ENCODE assay signal across 8 cellular contexts in genomic region chr20:49484180-49485140, GRCh38. TPM values are rescaled to one million over a fixed set of nuclear protein-coding genes. Genes with fewer than 3 reads are reported as not detected.
DNase-seq lines count a peak whose midpoint lies in the region; ATAC-seq and TF ChIP-seq lines count a peak whose summit lies in the region.

No MANE protein-coding gene starts in this region.

- H3K4me1 ChIP-seq in mesendoderm (ENCODE audit: control insufficient read depth, low read depth, low read length) = no peaks in the 10 kb centered on the region
- H3K4me1 ChIP-seq in Karpas-422 (ENCODE audit: low read length) = no peaks in the 10 kb centered on the region

- peak; percentile 51 for ATAC-seq in HG03432 (IDR thresholded peaks at IDR 0.05; ENCODE audit: unreplicated experiment)
- ATAC-seq in effector memory CD8-positive, alpha-beta T cell (replicated peaks) = peak; percentile 76

- TF ChIP-seq CTCF in BJ (IDR thresholded peaks at IDR 0.05; ENCODE audit: insufficient read depth, low read depth, low read length) = peak; percentile 69

- POLR2A ChIA-PET in BJ (lab: Charles Lee) = interaction anchor here (0.6 kb wide), 2 partner anchors 22 to 32 kb away, joined by 6 to 12 read pairs; no protein-coding TSS in a partner anchor

- no peaks in the 10 kb centered on the region for H4K20me1 ChIP-seq in Karpas-422 (ENCODE audit: insufficient read depth, low read depth, low read length)

- H3K36me3 ChIP-seq in BJ (ENCODE audit: control insufficient read depth, insufficient read depth, low read length) (no peaks in the 10 kb centered on the region), mesendoderm (ENCODE audit: control insufficient read depth, insufficient read depth, low read length) (no peaks in the 10 kb centered on the region), Karpas-422 (ENCODE audit: insufficient read depth, low read length) (no peaks in the 10 kb centered on the region)

- H3K4ac ChIP-seq in mesendoderm (ENCODE audit: low read depth, low read length) = no peak overlapping the region

- peak overlapping the region; percentile 79 to 82 for H3K4me3 Mint-ChIP-seq in effector memory CD8-positive, alpha-beta T cell

- H2BK5ac ChIP-seq in mesendoderm (ENCODE audit: low read length) = no peak overlapping the region

- DNase-seq in BJ (ENCODE audit: low read depth) (no peak), NCI-H774 (lab: John Stamatoyannopoulos, UW) (peak; percentile 66), mesendoderm (peak; percentile 94), Karpas-422 (no peak)
- DNase-seq in activated CD8-positive, alpha-beta memory T cell treated with anti-CD3 and anti-CD28 coated beads, Interleukin-2, amount 50 U/mL, for 24 hours (ENCODE audit: extremely low read depth) = peak; percentile 19
- peak; percentile 27 to 50 (median 44) for DNase-seq in effector memory CD8-positive, alpha-beta T cell
- DNase-seq in stimulated activated CD8-positive, alpha-beta memory T cell treated with anti-CD3 and anti-CD28 coated beads, Interleukin-15, amount 100 ng/mL, for 1 hour (ENCODE audit: low read depth) = peak; percentile 16

- H3K9me3 Mint-ChIP-seq in effector memory CD8-positive, alpha-beta T cell = peaks cover 0 to 3% of the 10 kb centered on the region in 2 donors

- H3K9ac ChIP-seq in mesendoderm (ENCODE audit: low read length) (peak overlapping the region; percentile 56), Karpas-422 (ENCODE audit: low read length) (no peak overlapping the region)

- H3K79me2 ChIP-seq in mesendoderm (ENCODE audit: control insufficient read depth, insufficient read depth, low read length) = no peaks in the 10 kb centered on the region
- H3K79me2 ChIP-seq in Karpas-422 (ENCODE audit: low read length) = no peaks in the 10 kb centered on the region

- H3K9me3 ChIP-seq in Karpas-422 (ENCODE audit: low read length) = no peaks in the 10 kb centered on the region

- no CpG with 5 or more reads among the region's 61 CpGs for WGBS in mesendoderm (ENCODE audit: extremely low coverage, insufficient coverage, low lambda C conversion rate)

- no peaks in the 10 kb centered on the region for H3K79me1 ChIP-seq in mesendoderm (ENCODE audit: low read length)

- no peak overlapping the region for H2BK15ac ChIP-seq in mesendoderm (replicated peaks; ENCODE audit: low read depth)

- H4K8ac ChIP-seq in mesendoderm (ENCODE audit: low read depth, low read length) = no peak overlapping the region

- no peak overlapping the region for H3K18ac ChIP-seq in mesendoderm (ENCODE audit: low read length)

- CTCF ChIA-PET in BJ (lab: Yijun Ruan, JAX) = interaction anchor here (0.5 to 6.0 kb wide), 46 partner anchors 8 to 392 kb away, joined by 3 to 140 read pairs (median 4); no protein-coding TSS in a partner anchor

- no peaks in the 10 kb centered on the region for H3K9me2 ChIP-seq in Karpas-422 (replicated peaks; ENCODE audit: insufficient read depth, low read length)

- H3K4me2 ChIP-seq in mesendoderm (ENCODE audit: low read length) = peak overlapping the region; percentile 88
- H3K4me2 ChIP-seq in Karpas-422 (ENCODE audit: low read depth, low read length, poor library complexity, severe bottlenecking) = no peak overlapping the region

- no peak overlapping the region for H4K5ac ChIP-seq in mesendoderm (ENCODE audit: low read length)

- H3K56ac ChIP-seq in mesendoderm (ENCODE audit: low read length) = peak overlapping the region; percentile 82

- H3K27me3 Mint-ChIP-seq in effector memory CD8-positive, alpha-beta T cell = peaks cover 63 to 93% of the 10 kb centered on the region in 2 donors

- H3K27me3 ChIP-seq in BJ (ENCODE audit: control insufficient read depth, insufficient read depth, low read length) = peaks cover 15% of the 10 kb centered on the region
- H3K27me3 ChIP-seq in mesendoderm (ENCODE audit: insufficient read depth, low read length, poor library complexity) = peaks cover 3% of the 10 kb centered on the region
- no peaks in the 10 kb centered on the region for H3K27me3 ChIP-seq in Karpas-422 (ENCODE audit: low read length)

- H3K27ac ChIP-seq in mesendoderm (ENCODE audit: low read depth, low read length) = no peak overlapping the region
- H3K27ac ChIP-seq in Karpas-422 (ENCODE audit: low read length) = no peak overlapping the region

- peak overlapping the region; percentile 1 for H3K27ac Mint-ChIP-seq in effector memory CD8-positive, alpha-beta T cell

- H3K4me3 ChIP-seq in BJ (ENCODE audit: low read depth, low read length) (peak overlapping the region; percentile 42), mesendoderm (ENCODE audit: low read length) (peak overlapping the region; percentile 19), Karpas-422 (ENCODE audit: low read length) (no peak overlapping the region)

- peaks cover 4% of the 10 kb centered on the region for H3K36me3 Mint-ChIP-seq in effector memory CD8-positive, alpha-beta T cell (ENCODE audit: insufficient read depth)

- H2AFZ ChIP-seq in Karpas-422 (ENCODE audit: low read length) = no peak overlapping the region

- no peak overlapping the region for H2AK5ac ChIP-seq in mesendoderm (ENCODE audit: low read length)

- H3K4me1 Mint-ChIP-seq in effector memory CD8-positive, alpha-beta T cell (ENCODE audit: low read depth in 2 of 2) = peaks cover 6 to 13% of the 10 kb centered on the region in 2 donors

- no peak overlapping the region for H2BK120ac ChIP-seq in mesendoderm (ENCODE audit: low read depth, low read length)

- no peak overlapping the region for H3K23ac ChIP-seq in mesendoderm (ENCODE audit: low read length)

RNA-seq across cellular contexts. Expression of gene KCNB1, which starts 2.0 kb away (rescaled TPM):
- 0.12 and 0.13 TPM in 2 replicates for polyA plus RNA-seq in BJ (2011; rRNA removed)
- polyA minus RNA-seq in BJ (2011; rRNA and poly(A)+ RNA removed) = 0.19 and 0.21 TPM in 2 replicates
- polyA plus RNA-seq in mesendoderm (2013, experiment 1 of 2) = 0.52 TPM
- 0.53 TPM for polyA plus RNA-seq in mesendoderm (2013, experiment 2 of 2)
- total RNA-seq in Karpas-422 (2014; rRNA removed; shearing (Covaris generic); ENCODE audit: low replicate concordance) = not detected in 2 replicates

Comparison
In these comparisons a context has a peak if more than half of its experiments do, and no peak if none do; other contexts are left out.
1. DNase-seq: peak in NCI-H774 (single experiment), activated CD8-positive, alpha-beta memory T cell treated with anti-CD3 and anti-CD28 coated beads, Interleukin-2, amount 50 U/mL, for 24 hours (single experiment), effector memory CD8-positive, alpha-beta T cell (3 of 3), mesendoderm (single experiment) and stimulated activated CD8-positive, alpha-beta memory T cell treated with anti-CD3 and anti-CD28 coated beads, Interleukin-15, amount 100 ng/mL, for 1 hour (single experiment); none in BJ (single experiment) and Karpas-422 (single experiment).